In genomic region chr19:47047931-47048399, GRCh38 we compare ENCODE assay signal across 8 cellular contexts. TPM values are rescaled to one million over a fixed set of nuclear protein-coding genes. Genes with fewer than 3 reads are reported as not detected.
DNase-seq lines count a peak whose midpoint lies in the region; ATAC-seq and TF ChIP-seq lines count a peak whose summit lies in the region.

No MANE protein-coding gene starts in this region.

- CTCF ChIA-PET in CD4-positive, alpha-beta T cell (lab: Charles Lee), result interaction anchor here (0.6 to 1.5 kb wide), 3 partner anchors 12 to 34 kb away, joined by 3 to 4 read pairs (median 3); no protein-coding TSS in a partner anchor

- peak overlapping the region; percentile 75 for H3K4me3 ChIP-seq in NT2/D1 (ENCODE audit: insufficient read length, low read depth)

- no peak for TF ChIP-seq CTCF in CD4-positive, alpha-beta T cell (IDR thresholded peaks at IDR 0.05)

- peak; percentile 38 for ATAC-seq in CD4-positive, alpha-beta T cell (ENCODE audit: poor library complexity)
- peak; percentile 40 for ATAC-seq in GM19455 (IDR thresholded peaks at IDR 0.05; ENCODE audit: unreplicated experiment)

- peaks cover 10% of the 10 kb centered on the region for H3K36me3 Mint-ChIP-seq in CD4-positive, alpha-beta T cell (ENCODE audit: low read depth)

- intact Hi-C loops in CD4-positive, alpha-beta T cell (cut with DNase I, micrococcal nuclease), result loop anchor here (1.0 to 5.0 kb wide), 6 partner anchors 12 to 261 kb away; partner anchors contain the start of genes AP2S1 (in 1 of the 2), SLC1A5 (in 1 of the 2) and ZC3H4 (in 1 of the 2)

- peak overlapping the region; percentile 68 for H3K9ac ChIP-seq in NT2/D1 (ENCODE audit: insufficient read length, low read depth)

- H3K27me3 Mint-ChIP-seq in CD4-positive, alpha-beta T cell, result no peaks in the 10 kb centered on the region

- H3K4me1 Mint-ChIP-seq in CD4-positive, alpha-beta T cell (ENCODE audit: low read depth), result peaks cover 10% of the 10 kb centered on the region

- peak; percentile 24 to 56 (median 38) for DNase-seq in CD4-positive, alpha-beta T cell
- DNase-seq in HT1080 (ENCODE audit: low read depth), result peak; percentile 90
- peak; percentile 75 for DNase-seq in NT2/D1 (ENCODE audit: low read depth, low spot score)
- peak; percentile 54 for DNase-seq in activated CD8-positive, alpha-beta memory T cell treated with anti-CD3 and anti-CD28 coated beads, Interleukin-2, amount 50 U/mL, for 4 hours
- peak; percentile 100 for DNase-seq in epidermal melanocyte (ENCODE audit: insufficient read length, low spot score)
- DNase-seq in middle frontal gyrus (ENCODE audit: extremely low spot score, low spot score), result peak; percentile 87
- peak; percentile 29 to 31 for DNase-seq in stimulated activated CD8-positive, alpha-beta memory T cell treated with anti-CD3 and anti-CD28 coated beads, Interleukin-2, amount 100 ng/mL, for 1 hour (ENCODE audit: low read depth in 2 of 2)

- no peaks in the 10 kb centered on the region for H3K9me3 Mint-ChIP-seq in CD4-positive, alpha-beta T cell

- POLR2A ChIA-PET in CD4-positive, alpha-beta T cell (lab: Charles Lee), result interaction anchor here (0.6 to 3.1 kb wide), 7 partner anchors 10 to 208 kb away, joined by 3 to 28 read pairs (median 6); partner anchors contain the start of genes ARHGAP35, CCDC9 and ZC3H4

- H3K27ac Mint-ChIP-seq in CD4-positive, alpha-beta T cell, result peak overlapping the region; percentile 54

- peak overlapping the region; percentile 81 for H3K27ac ChIP-seq in CD4-positive, alpha-beta T cell (ENCODE audit: low read depth, low read length)

- peak overlapping the region; percentile 98 for H3K4me3 Mint-ChIP-seq in CD4-positive, alpha-beta T cell

- H3K4me1 ChIP-seq in NT2/D1 (ENCODE audit: insufficient read depth, insufficient read length), result no peaks in the 10 kb centered on the region

- H3K27me3 ChIP-seq in CD4-positive, alpha-beta T cell (ENCODE audit: control insufficient read depth, insufficient read depth, low read length), result no peaks in the 10 kb centered on the region
- no peaks in the 10 kb centered on the region for H3K27me3 ChIP-seq in NT2/D1 (ENCODE audit: insufficient read depth, insufficient read length)

- H3K9me3 ChIP-seq in CD4-positive, alpha-beta T cell (ENCODE audit: control insufficient read depth, low read length), result no peaks in the 10 kb centered on the region
- H3K9me3 ChIP-seq in NT2/D1 (ENCODE audit: insufficient read depth, low read length), result no peaks in the 10 kb centered on the region

- peaks cover 3% of the 10 kb centered on the region for H3K36me3 ChIP-seq in NT2/D1 (ENCODE audit: insufficient read depth, insufficient read length, low read length)

RNA-seq across cellular contexts. Expression of gene TMEM160, which starts 0.5 kb away (rescaled TPM):
- 10 to 100 TPM; 18.0 to 18.1 TPM for total RNA-seq in CD4-positive, alpha-beta T cell
- 62.1 and 69.4 TPM in 2 replicates for total RNA-seq in HT1080 (2014; rRNA removed; shearing (Covaris generic))
- polyA plus RNA-seq in HT1080 (2015; cell fraction: cytosol; rRNA removed), result 34.9 and 45.7 TPM in 2 replicates
- polyA plus RNA-seq in HT1080 (2015; cell fraction: nucleus; rRNA removed), result 15.0 and 20.4 TPM in 2 replicates

RNA-seq across cellular contexts. Expression of gene NPAS1, which starts 28.3 kb away (rescaled TPM):
- 1 to 10 TPM; 1.1 to 2.1 TPM for total RNA-seq in CD4-positive, alpha-beta T cell
- total RNA-seq in HT1080 (2014; rRNA removed; shearing (Covaris generic)), result not detected in 2 replicates
- polyA plus RNA-seq in HT1080 (2015; cell fraction: cytosol; rRNA removed), result 3.2 and 3.6 TPM in 2 replicates
- 1.9 and 3.5 TPM in 2 replicates for polyA plus RNA-seq in HT1080 (2015; cell fraction: nucleus; rRNA removed)

Comparison
In these comparisons a context has a peak if more than half of its experiments do, and no peak if none do; other contexts are left out.
1. Peak in every context shown above with its lines: DNase-seq, ATAC-seq, H3K4me3 ChIP-seq and H3K27ac ChIP-seq.
2. DNase-seq: peak in every context shown above with its lines; median percentile 100 in epidermal melanocyte; 90 in HT1080; 87 in middle frontal gyrus; 75 in NT2/D1; 54 in activated CD8-positive, alpha-beta memory T cell treated with anti-CD3 and anti-CD28 coated beads, Interleukin-2, amount 50 U/mL, for 4 hours; 38 in CD4-positive, alpha-beta T cell; 30 in stimulated activated CD8-positive, alpha-beta memory T cell treated with anti-CD3 and anti-CD28 coated beads, Interleukin-2, amount 100 ng/mL, for 1 hour.